ENCODE assay signal across 14 cellular contexts in the genomic region with DNA sequence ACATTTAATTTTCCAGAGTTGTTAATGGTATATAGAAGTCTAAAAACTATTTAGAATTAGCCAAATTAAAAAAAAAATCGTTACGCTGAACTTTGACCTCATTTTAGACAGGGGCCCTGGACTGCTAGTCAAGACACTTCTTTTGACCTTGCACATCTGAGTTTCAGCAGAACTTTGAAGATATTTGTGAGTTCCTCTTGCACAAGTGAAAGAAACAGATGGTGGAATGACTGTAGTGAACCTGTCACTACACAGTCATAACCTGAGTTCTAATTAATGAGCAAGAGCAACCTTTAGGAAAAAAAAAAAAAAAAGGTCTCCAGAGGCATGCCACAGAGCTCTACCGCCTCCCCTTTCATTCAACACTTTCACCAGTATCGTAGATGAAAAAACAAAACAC. TPM values are rescaled to one million over a fixed set of nuclear protein-coding genes. Genes with fewer than 3 reads are reported as not detected.
DNase-seq lines count a peak whose midpoint lies in the region; ATAC-seq and TF ChIP-seq lines count a peak whose summit lies in the region.
"Had no signal": no experiment of that assay in that cellular context is flagged by ENCODE, and none has a peak within 500 bp of the region (broad histone marks: within the 10 kb centered on the region; RNA-seq: fewer than 3 reads in every experiment).

No MANE protein-coding gene starts in this region.

- TF ChIP-seq CTCF in GM12865 (IDR thresholded peaks at IDR 0.05; ENCODE audit: insufficient read depth, low read depth, low read length, missing control alignments) (no peak), esophagus squamous epithelium (IDR thresholded peaks at IDR 0.05) (no peak), GM13977 (IDR thresholded peaks at IDR 0.05; ENCODE audit: extremely low read depth, insufficient read depth, missing control alignments) (no peak), endothelial cell (IDR thresholded peaks at IDR 0.05; ENCODE audit: unreplicated experiment) (no peak)
- TF ChIP-seq CTCF in CD4-positive, alpha-beta T cell (IDR thresholded peaks at IDR 0.05): no peak

- DNase-seq in GM12865 (ENCODE audit: low read depth) (peak; percentile 61), esophagus squamous epithelium (lab: John Stamatoyannopoulos, UW) (no peak), GM13977 (ENCODE audit: low spot score) (no peak), HEK293T (ENCODE audit: extremely low spot score) (no peak), endothelial cell (ENCODE audit: low spot score) (no peak)
- no peak for DNase-seq in CD4-positive, alpha-beta T cell
- DNase-seq: GF-D8, NCI-H1436, NCI-H526 had no signal

- in situ Hi-C loops in GM13977 (cut with MboI; ENCODE audit: low pct_unique_long_range_greater_than_20kb, low sequenced_read_pairs, unreplicated experiment): no loop called here

- H3K27me3 ChIP-seq in esophagus squamous epithelium: peaks cover 0 to 26% (median 0%) of the 10 kb centered on the region in 4 donors
- peaks cover 30% of the 10 kb centered on the region for H3K27me3 ChIP-seq in CD4-positive, alpha-beta T cell (ENCODE audit: control insufficient read depth, insufficient read depth, low read length)

- CTCF ChIA-PET in CD4-positive, alpha-beta T cell (lab: Charles Lee): no interaction called here
- CTCF ChIA-PET in HEK293T (lab: Yijun Ruan, JAX): no interaction called here

- no peak overlapping the region for H3K4me3 Mint-ChIP-seq in CD4-positive, alpha-beta T cell
- H3K4me3 Mint-ChIP-seq in endothelial cell (ENCODE audit: unreplicated experiment): no peak overlapping the region

- H3K4me3 ChIP-seq in GM12865 (ENCODE audit: low read depth, low read length): no peak overlapping the region
- no peak overlapping the region for H3K4me3 ChIP-seq in esophagus squamous epithelium
- H3K4me3 ChIP-seq: lung, neural progenitor cell had no signal

- intact Hi-C loops in esophagus squamous epithelium (cut with DNase I): no loop called here
- intact Hi-C loops in CD4-positive, alpha-beta T cell (cut with DNase I, micrococcal nuclease): no loop called here

- H3K9me3 ChIP-seq in esophagus squamous epithelium: no peaks in the 10 kb centered on the region
- no peaks in the 10 kb centered on the region for H3K9me3 ChIP-seq in CD4-positive, alpha-beta T cell (ENCODE audit: control insufficient read depth, low read length)

- peak overlapping the region in 3 of 4 donors; percentile 77 to 89 (median 86) for H3K27ac ChIP-seq in esophagus squamous epithelium
- no peak overlapping the region for H3K27ac ChIP-seq in CD4-positive, alpha-beta T cell (ENCODE audit: low read depth, low read length)
- H3K27ac ChIP-seq: neural progenitor cell had no signal

- no peaks in the 10 kb centered on the region for H3K9me3 Mint-ChIP-seq in CD4-positive, alpha-beta T cell
- H3K9me3 Mint-ChIP-seq in endothelial cell (ENCODE audit: unreplicated experiment): no peaks in the 10 kb centered on the region

- ATAC-seq in GM19351 (IDR thresholded peaks at IDR 0.05; ENCODE audit: unreplicated experiment) (peak; percentile 61), HG03469 (IDR thresholded peaks at IDR 0.05; ENCODE audit: unreplicated experiment) (peak; percentile 63)
- ATAC-seq in CD4-positive, alpha-beta T cell (ENCODE audit: poor library complexity): no peak

- peaks cover 27 to 72% (median 35%) of the 10 kb centered on the region in 3 donors for H3K4me1 ChIP-seq in esophagus squamous epithelium

- no peak overlapping the region for H3K27ac Mint-ChIP-seq in CD4-positive, alpha-beta T cell
- H3K27ac Mint-ChIP-seq in endothelial cell (ENCODE audit: unreplicated experiment): no peak overlapping the region

- POLR2A ChIA-PET in CD4-positive, alpha-beta T cell (lab: Charles Lee): no interaction called here
- POLR2A ChIA-PET in HEK293T (lab: Yijun Ruan, JAX): no interaction called here

- peaks cover 30% of the 10 kb centered on the region for H3K27me3 Mint-ChIP-seq in CD4-positive, alpha-beta T cell
- peaks cover 13% of the 10 kb centered on the region for H3K27me3 Mint-ChIP-seq in endothelial cell (ENCODE audit: unreplicated experiment)

- WGBS in esophagus squamous epithelium, 2 donors: 53 to 61% methylated on average over 4 of the region's 4 CpGs

- no peaks in the 10 kb centered on the region for H3K36me3 ChIP-seq in esophagus squamous epithelium
- H3K36me3 ChIP-seq: neural progenitor cell had no signal

- no peaks in the 10 kb centered on the region for H3K36me3 Mint-ChIP-seq in CD4-positive, alpha-beta T cell (ENCODE audit: low read depth)
- peaks cover 4% of the 10 kb centered on the region for H3K36me3 Mint-ChIP-seq in endothelial cell (ENCODE audit: low read depth, unreplicated experiment)
- H3K36me3 Mint-ChIP-seq: IgD-negative memory B cell had no signal

- H3K4me1 Mint-ChIP-seq in CD4-positive, alpha-beta T cell (ENCODE audit: low read depth): no peaks in the 10 kb centered on the region
- H3K4me1 Mint-ChIP-seq in endothelial cell (ENCODE audit: unreplicated experiment): peaks cover 5% of the 10 kb centered on the region

- TF ChIP-seq POLR2A in esophagus squamous epithelium (IDR thresholded peaks at IDR 0.05): no peak

TF ChIP-seq in HEK293T, 16 proteins besides CTCF, POLR2A, EP300 and RAD21:
- TF ChIP-seq L3MBTL2 (conservative IDR thresholded peaks at IDR 0.05) (no peak), ELF4 (IDR thresholded peaks at IDR 0.05) (no peak), HDGF (IDR thresholded peaks at IDR 0.05; ENCODE audit: borderline replicate concordance) (no peak), SP1 (IDR thresholded peaks at IDR 0.05) (no peak), ZNF384 (IDR thresholded peaks at IDR 0.05) (no peak), BHLHE40 (IDR thresholded peaks at IDR 0.05; ENCODE audit: borderline replicate concordance) (no peak), CTBP1 (IDR thresholded peaks at IDR 0.05; ENCODE audit: borderline replicate concordance) (no peak), NFRKB (IDR thresholded peaks at IDR 0.05) (no peak), SUZ12 (IDR thresholded peaks at IDR 0.05) (no peak), TARDBP (IDR thresholded peaks at IDR 0.05) (no peak), ARNT (IDR thresholded peaks at IDR 0.05) (no peak), FOXM1 (IDR thresholded peaks at IDR 0.05; ENCODE audit: borderline replicate concordance) (no peak), FOXK2 (IDR thresholded peaks at IDR 0.05) (no peak)
- TF ChIP-seq, protein P1, sequence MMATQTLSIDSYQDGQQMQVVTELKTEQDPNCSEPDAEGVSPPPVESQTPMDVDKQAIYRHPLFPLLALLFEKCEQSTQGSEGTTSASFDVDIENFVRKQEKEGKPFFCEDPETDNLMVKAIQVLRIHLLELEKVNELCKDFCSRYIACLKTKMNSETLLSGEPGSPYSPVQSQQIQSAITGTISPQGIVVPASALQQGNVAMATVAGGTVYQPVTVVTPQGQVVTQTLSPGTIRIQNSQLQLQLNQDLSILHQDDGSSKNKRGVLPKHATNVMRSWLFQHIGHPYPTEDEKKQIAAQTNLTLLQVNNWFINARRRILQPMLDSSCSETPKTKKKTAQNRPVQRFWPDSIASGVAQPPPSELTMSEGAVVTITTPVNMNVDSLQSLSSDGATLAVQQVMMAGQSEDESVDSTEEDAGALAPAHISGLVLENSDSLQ (IDR thresholded peaks at IDR 0.05): no peak

RNA-seq across cellular contexts. Expression of a gene that starts 5.3 kb away (rescaled TPM):
- total RNA-seq in esophagus squamous epithelium (10 to 100 TPM; 17.8 to 25.5 (median 23.6) TPM), endothelial cell (ENCODE audit: unreplicated experiment) (22.9 TPM)
- under 1 TPM; 0.53 to 0.93 TPM for total RNA-seq in CD4-positive, alpha-beta T cell

Comparison
In these comparisons a context has a peak if more than half of its experiments do, and no peak if none do; other contexts are left out.
1. RNA of a gene that starts 5.3 kb away (total RNA-seq): 17.8 to 25.5 TPM in esophagus squamous epithelium and 22.9 TPM in endothelial cell (single experiment); 0.53 to 0.93 TPM in CD4-positive, alpha-beta T cell; every median in the first group is over 4 times any median in the second.